Comparison of ENCODE assay signal across 19 cellular contexts in genomic region chr9:35935261-35935660, GRCh38. TPM values are rescaled to one million over a fixed set of nuclear protein-coding genes. Genes with fewer than 3 reads are reported as not detected.
"Had no signal": no experiment of that assay in that cellular context is flagged by ENCODE, and none has a peak within 500 bp of the region (broad histone marks: within the 10 kb centered on the region; RNA-seq: fewer than 3 reads in every experiment).

No MANE protein-coding gene starts in this region.

- H3K4me2 ChIP-seq: hepatocyte had no signal

- H3K79me2 ChIP-seq: hepatocyte had no signal

- H3K9me3 ChIP-seq: adrenal gland, esophagus squamous epithelium had no signal

- H2AFZ ChIP-seq: hepatocyte had no signal

- H3K4me3 ChIP-seq: adrenal gland, esophagus squamous epithelium, hepatocyte, lung had no signal

- H3K36me3 ChIP-seq: adrenal gland, esophagus squamous epithelium, WERI-Rb-1 had no signal

- ATAC-seq: foreskin keratinocyte; stimulated activated naive B cell treated with anti-CD40 and anti-IgM and Interleukin-4, amounts not matched to agents 10 μg/mL and 1 μg/mL and 100 μg/mL, for 72 hours; T-helper 17 cell had no signal

- H3K27ac ChIP-seq: adrenal gland, esophagus squamous epithelium, foreskin keratinocyte, hepatocyte, WERI-Rb-1 had no signal

- DNase-seq: activated CD4-positive, alpha-beta T cell treated with anti-CD3 and anti-CD28 coated beads, Interleukin-2, amount 50 U/mL, for 4 hours; activated gamma-delta T cell; adrenal gland; effector CD4-positive, alpha-beta T cell; esophagus squamous epithelium; foreskin keratinocyte; islet precursor cell; midbrain; nucleus accumbens; retina; stimulated activated naive B cell treated with anti-CD40 and anti-IgM and Interleukin-4, amounts not matched to agents 10 μg/mL and 1 μg/mL and 100 μg/mL, for 72 hours; T-helper 17 cell; WERI-Rb-1 had no signal

- H3K4me1 ChIP-seq: adrenal gland, esophagus squamous epithelium, foreskin keratinocyte had no signal

- H3K27me3 ChIP-seq: adrenal gland, esophagus squamous epithelium, foreskin keratinocyte, hepatocyte had no signal

RNA-seq across cellular contexts. Expression of gene OR2S2, which starts 22.7 kb away (rescaled TPM):
- total RNA-seq: activated CD8-positive, alpha-beta memory T cell treated with anti-CD3 and anti-CD28 coated beads for 36 hours; adrenal gland; endothelial cell of umbilical vein; esophagus squamous epithelium; foreskin keratinocyte; lung; posterior vena cava; T-helper 17 cell; urinary bladder had no signal
- polyA plus RNA-seq: adrenal gland, endothelial cell of umbilical vein, foreskin keratinocyte, hepatocyte, lung, urinary bladder had no signal

RNA-seq across cellular contexts. Expression of gene SPAAR, which starts 26.0 kb away (rescaled TPM):
- total RNA-seq: activated CD8-positive, alpha-beta memory T cell treated with anti-CD3 and anti-CD28 coated beads for 36 hours; foreskin keratinocyte; hepatocyte; T-helper 17 cell; urinary bladder had no signal
- polyA plus RNA-seq: foreskin keratinocyte, hepatocyte had no signal

RNA-seq across cellular contexts. Expression of gene HRCT1, which starts 29.3 kb away (rescaled TPM):
- total RNA-seq: activated CD8-positive, alpha-beta memory T cell treated with anti-CD3 and anti-CD28 coated beads for 36 hours; T-helper 17 cell had no signal
